1 cellular context compared by ENCODE assay signal in the genomic region with DNA sequence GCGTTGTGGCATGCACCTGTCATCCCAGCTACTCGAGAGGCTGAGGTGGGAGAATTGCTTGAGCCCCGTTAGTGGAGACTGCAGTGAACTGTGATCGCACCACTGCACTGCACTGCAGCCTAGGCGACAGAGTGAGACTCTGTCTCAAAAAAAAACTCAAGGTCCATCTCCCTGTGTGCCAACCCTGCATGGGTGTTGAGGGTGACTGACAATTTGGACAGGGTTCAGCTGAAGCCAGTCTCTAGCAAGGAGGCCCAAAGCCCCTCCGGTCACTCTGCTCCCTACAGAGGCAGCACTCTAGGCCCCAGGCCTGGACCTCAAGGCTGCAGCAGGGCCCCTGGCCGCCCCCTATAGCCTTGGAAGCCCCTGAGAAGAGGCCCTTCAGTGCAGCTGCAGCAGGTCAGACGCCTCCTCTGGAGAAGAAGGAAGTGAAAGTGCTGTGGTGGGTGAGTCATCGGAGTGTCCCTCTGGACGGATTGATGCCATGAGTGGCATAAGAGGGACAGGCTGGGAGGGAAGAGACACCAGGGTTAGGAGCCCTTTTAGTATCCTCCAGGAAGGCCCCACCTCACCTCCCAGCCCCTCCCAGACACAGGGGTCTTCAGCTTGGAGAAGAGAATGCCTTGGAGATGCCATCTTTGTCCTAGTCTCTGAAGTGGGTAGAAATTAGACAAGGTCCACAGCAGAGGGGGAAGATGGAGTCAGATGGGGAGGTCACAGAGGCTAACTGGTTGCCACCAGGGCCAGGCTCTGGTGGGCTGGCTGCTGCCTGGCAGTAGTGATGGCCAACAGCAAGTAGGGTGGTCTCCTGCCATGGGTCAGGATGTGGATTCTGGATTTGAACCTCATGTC.
A peak's percentile ranks its signal among the peaks of the same experiment; 100 is the strongest.
TF ChIP-seq lines count a peak whose summit lies in the region.

No MANE protein-coding gene starts in this region.

TF ChIP-seq in HepG2, 621 proteins besides CTCF, POLR2A, EP300 and RAD21 (continued from another document and continues in another):
- peak; percentile 52 for TF ChIP-seq ZNF687 (CRISPR knock-in tag; IDR thresholded peaks at IDR 0.05)
- TF ChIP-seq MAFG (CRISPR knock-in tag; IDR thresholded peaks at IDR 0.05): no peak
- TF ChIP-seq HNF1B (CRISPR knock-in tag; IDR thresholded peaks at IDR 0.05): no peak
- TF ChIP-seq FOSL2 (CRISPR knock-in tag; IDR thresholded peaks at IDR 0.05): peak; percentile 93
- TF ChIP-seq ZNF883 (CRISPR knock-in tag; IDR thresholded peaks at IDR 0.05; ENCODE audit: not compliant biosample characterization): no peak
- no peak for TF ChIP-seq JUNB (CRISPR knock-in tag; IDR thresholded peaks at IDR 0.05; ENCODE audit: borderline replicate concordance)
- no peak for TF ChIP-seq CCDC6 (CRISPR knock-in tag; IDR thresholded peaks at IDR 0.05)
- TF ChIP-seq ZNF253 (CRISPR knock-in tag; IDR thresholded peaks at IDR 0.05; ENCODE audit: borderline replicate concordance): no peak
- TF ChIP-seq NR2F6 (IDR thresholded peaks at IDR 0.05): no peak
- TF ChIP-seq NR2F6 (CRISPR knock-in tag; IDR thresholded peaks at IDR 0.05): no peak
- no peak for TF ChIP-seq ZNF530 (CRISPR knock-in tag; IDR thresholded peaks at IDR 0.05; ENCODE audit: low read depth)
- no peak for TF ChIP-seq XBP1 (CRISPR knock-in tag; IDR thresholded peaks at IDR 0.05)
- 0 out of 2 replicates have a peak, but pooled peaks have one; percentile 47 for TF ChIP-seq FOSL1 (CRISPR knock-in tag; IDR thresholded peaks at IDR 0.05; ENCODE audit: borderline replicate concordance)
- TF ChIP-seq SAP130 (CRISPR knock-in tag; IDR thresholded peaks at IDR 0.05; ENCODE audit: low read depth): peak; percentile 23; the same call in 1 of the 2 replicates
- TF ChIP-seq ELF3 (CRISPR knock-in tag; IDR thresholded peaks at IDR 0.05): peak; percentile 57; the same call in 1 of the 2 replicates
- TF ChIP-seq REL (CRISPR knock-in tag; conservative IDR thresholded peaks at IDR 0.05): no peak
- TF ChIP-seq, protein P1, sequence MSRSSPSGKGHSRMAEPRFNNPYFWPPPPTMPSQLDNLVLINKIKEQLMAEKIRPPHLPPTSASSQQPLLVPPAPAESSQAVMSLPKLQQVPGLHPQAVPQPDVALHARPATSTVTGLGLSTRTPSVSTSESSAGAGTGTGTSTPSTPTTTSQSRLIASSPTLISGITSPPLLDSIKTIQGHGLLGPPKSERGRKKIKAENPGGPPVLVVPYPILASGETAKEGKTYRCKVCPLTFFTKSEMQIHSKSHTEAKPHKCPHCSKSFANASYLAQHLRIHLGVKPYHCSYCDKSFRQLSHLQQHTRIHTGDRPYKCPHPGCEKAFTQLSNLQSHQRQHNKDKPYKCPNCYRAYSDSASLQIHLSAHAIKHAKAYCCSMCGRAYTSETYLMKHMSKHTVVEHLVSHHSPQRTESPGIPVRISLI (CRISPR knock-in tag; IDR thresholded peaks at IDR 0.05; ENCODE audit: borderline replicate concordance): peak; percentile 56
- TF ChIP-seq, protein P2, sequence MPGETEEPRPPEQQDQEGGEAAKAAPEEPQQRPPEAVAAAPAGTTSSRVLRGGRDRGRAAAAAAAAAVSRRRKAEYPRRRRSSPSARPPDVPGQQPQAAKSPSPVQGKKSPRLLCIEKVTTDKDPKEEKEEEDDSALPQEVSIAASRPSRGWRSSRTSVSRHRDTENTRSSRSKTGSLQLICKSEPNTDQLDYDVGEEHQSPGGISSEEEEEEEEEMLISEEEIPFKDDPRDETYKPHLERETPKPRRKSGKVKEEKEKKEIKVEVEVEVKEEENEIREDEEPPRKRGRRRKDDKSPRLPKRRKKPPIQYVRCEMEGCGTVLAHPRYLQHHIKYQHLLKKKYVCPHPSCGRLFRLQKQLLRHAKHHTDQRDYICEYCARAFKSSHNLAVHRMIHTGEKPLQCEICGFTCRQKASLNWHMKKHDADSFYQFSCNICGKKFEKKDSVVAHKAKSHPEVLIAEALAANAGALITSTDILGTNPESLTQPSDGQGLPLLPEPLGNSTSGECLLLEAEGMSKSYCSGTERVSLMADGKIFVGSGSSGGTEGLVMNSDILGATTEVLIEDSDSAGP (CRISPR knock-in tag; IDR thresholded peaks at IDR 0.05; ENCODE audit: borderline replicate concordance): no peak
- 0 out of 2 replicates have a peak, but pooled peaks have one; percentile 19 for TF ChIP-seq ZBTB39 (CRISPR knock-in tag; IDR thresholded peaks at IDR 0.05)
- no peak for TF ChIP-seq MAFK (conservative IDR thresholded peaks at IDR 0.05 in 1 of 2, IDR thresholded peaks at IDR 0.05 in 1 of 2; ENCODE audit: low read length in 2 of 2)
- TF ChIP-seq ZNF878 (CRISPR knock-in tag; IDR thresholded peaks at IDR 0.05): no peak
- TF ChIP-seq CBX2 (IDR thresholded peaks at IDR 0.05; ENCODE audit: low read depth, low read length): no peak
- no peak for TF ChIP-seq CBX2 (CRISPR knock-in tag; IDR thresholded peaks at IDR 0.05; ENCODE audit: low read depth)
- no peak for TF ChIP-seq ZNF180 (CRISPR knock-in tag; IDR thresholded peaks at IDR 0.05; ENCODE audit: borderline replicate concordance, low read depth)
- TF ChIP-seq ZBTB49 (CRISPR knock-in tag; IDR thresholded peaks at IDR 0.05; ENCODE audit: borderline replicate concordance): no peak
- no peak for TF ChIP-seq MED1 (CRISPR knock-in tag; IDR thresholded peaks at IDR 0.05)
- no peak for TF ChIP-seq WIZ (CRISPR knock-in tag; IDR thresholded peaks at IDR 0.05)
- TF ChIP-seq ZNF430 (CRISPR knock-in tag; IDR thresholded peaks at IDR 0.05): no peak
- TF ChIP-seq EZH2 (conservative IDR thresholded peaks at IDR 0.05; ENCODE audit: low read depth, low read length): no peak
- TF ChIP-seq, protein P3, sequence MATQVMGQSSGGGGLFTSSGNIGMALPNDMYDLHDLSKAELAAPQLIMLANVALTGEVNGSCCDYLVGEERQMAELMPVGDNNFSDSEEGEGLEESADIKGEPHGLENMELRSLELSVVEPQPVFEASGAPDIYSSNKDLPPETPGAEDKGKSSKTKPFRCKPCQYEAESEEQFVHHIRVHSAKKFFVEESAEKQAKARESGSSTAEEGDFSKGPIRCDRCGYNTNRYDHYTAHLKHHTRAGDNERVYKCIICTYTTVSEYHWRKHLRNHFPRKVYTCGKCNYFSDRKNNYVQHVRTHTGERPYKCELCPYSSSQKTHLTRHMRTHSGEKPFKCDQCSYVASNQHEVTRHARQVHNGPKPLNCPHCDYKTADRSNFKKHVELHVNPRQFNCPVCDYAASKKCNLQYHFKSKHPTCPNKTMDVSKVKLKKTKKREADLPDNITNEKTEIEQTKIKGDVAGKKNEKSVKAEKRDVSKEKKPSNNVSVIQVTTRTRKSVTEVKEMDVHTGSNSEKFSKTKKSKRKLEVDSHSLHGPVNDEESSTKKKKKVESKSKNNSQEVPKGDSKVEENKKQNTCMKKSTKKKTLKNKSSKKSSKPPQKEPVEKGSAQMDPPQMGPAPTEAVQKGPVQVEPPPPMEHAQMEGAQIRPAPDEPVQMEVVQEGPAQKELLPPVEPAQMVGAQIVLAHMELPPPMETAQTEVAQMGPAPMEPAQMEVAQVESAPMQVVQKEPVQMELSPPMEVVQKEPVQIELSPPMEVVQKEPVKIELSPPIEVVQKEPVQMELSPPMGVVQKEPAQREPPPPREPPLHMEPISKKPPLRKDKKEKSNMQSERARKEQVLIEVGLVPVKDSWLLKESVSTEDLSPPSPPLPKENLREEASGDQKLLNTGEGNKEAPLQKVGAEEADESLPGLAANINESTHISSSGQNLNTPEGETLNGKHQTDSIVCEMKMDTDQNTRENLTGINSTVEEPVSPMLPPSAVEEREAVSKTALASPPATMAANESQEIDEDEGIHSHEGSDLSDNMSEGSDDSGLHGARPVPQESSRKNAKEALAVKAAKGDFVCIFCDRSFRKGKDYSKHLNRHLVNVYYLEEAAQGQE (IDR thresholded peaks at IDR 0.05; ENCODE audit: borderline replicate concordance in 1 of 2, low read depth in 1 of 2, low read length in 2 of 2): no peak
- TF ChIP-seq, protein P4, sequence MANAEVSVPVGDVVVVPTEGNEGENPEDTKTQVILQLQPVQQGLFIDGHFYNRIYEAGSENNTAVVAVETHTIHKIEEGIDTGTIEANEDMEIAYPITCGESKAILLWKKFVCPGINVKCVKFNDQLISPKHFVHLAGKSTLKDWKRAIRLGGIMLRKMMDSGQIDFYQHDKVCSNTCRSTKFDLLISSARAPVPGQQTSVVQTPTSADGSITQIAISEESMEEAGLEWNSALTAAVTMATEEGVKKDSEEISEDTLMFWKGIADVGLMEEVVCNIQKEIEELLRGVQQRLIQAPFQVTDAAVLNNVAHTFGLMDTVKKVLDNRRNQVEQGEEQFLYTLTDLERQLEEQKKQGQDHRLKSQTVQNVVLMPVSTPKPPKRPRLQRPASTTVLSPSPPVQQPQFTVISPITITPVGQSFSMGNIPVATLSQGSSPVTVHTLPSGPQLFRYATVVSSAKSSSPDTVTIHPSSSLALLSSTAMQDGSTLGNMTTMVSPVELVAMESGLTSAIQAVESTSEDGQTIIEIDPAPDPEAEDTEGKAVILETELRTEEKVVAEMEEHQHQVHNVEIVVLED (CRISPR knock-in tag; IDR thresholded peaks at IDR 0.05; ENCODE audit: borderline replicate concordance): no peak
- no peak for TF ChIP-seq MXD4 (CRISPR knock-in tag; IDR thresholded peaks at IDR 0.05)
- TF ChIP-seq XRCC5 (optimal IDR thresholded peaks at IDR 0.05; ENCODE audit: low read length): no peak
- TF ChIP-seq JDP2 (CRISPR knock-in tag; IDR thresholded peaks at IDR 0.05; ENCODE audit: borderline replicate concordance): no peak
- no peak for TF ChIP-seq ZNF256 (CRISPR knock-in tag; conservative IDR thresholded peaks at IDR 0.05)
- 0 out of 3 replicates have a peak, but pooled peaks have one; percentile 20 for TF ChIP-seq MXI1 (IDR thresholded peaks at IDR 0.05; ENCODE audit: borderline replicate concordance, low read depth, low read length)
- TF ChIP-seq TMF1 (CRISPR knock-in tag; IDR thresholded peaks at IDR 0.05; ENCODE audit: low read depth): no peak
- no peak for TF ChIP-seq ATAD3A (CRISPR knock-in tag; IDR thresholded peaks at IDR 0.05)
- no peak for TF ChIP-seq RXRA (CRISPR knock-in tag; IDR thresholded peaks at IDR 0.05)
- TF ChIP-seq ZNF3 (CRISPR knock-in tag; IDR thresholded peaks at IDR 0.05): no peak
